In the genomic region with DNA sequence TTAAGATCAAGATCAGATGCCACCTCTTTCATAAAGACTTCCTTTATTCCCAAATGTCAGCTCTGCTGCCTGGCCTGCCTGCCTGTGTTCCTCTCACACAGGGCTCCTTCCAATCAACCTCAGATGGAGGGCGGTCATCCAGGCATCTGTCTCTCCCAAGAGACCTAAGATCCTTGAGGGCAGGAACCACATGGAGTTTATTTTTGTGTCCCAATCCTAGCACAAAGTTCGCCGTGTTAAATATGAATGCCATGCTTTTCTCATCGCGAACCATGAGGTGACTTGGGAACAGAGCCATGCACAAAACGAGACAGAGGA, we compare ENCODE assay signal across 13 cellular contexts.
DNase-seq lines count a peak whose midpoint lies in the region; ATAC-seq and TF ChIP-seq lines count a peak whose summit lies in the region.
"Had no signal": no experiment of that assay in that cellular context is flagged by ENCODE, and none has a peak within 500 bp of the region (broad histone marks: within the 10 kb centered on the region; RNA-seq: fewer than 3 reads in every experiment).

No MANE protein-coding gene starts in this region.

- peak overlapping the region; percentile 80 for H3K4me2 ChIP-seq in OCI-LY3 (ENCODE audit: low read length)

- TF ChIP-seq CTCF in OCI-LY3 (IDR thresholded peaks at IDR 0.05; ENCODE audit: low read depth, low read length), result no peak
- TF ChIP-seq CTCF in endodermal cell (conservative IDR thresholded peaks at IDR 0.05), result no peak
- no peak for TF ChIP-seq CTCF in nephron progenitor cell (IDR thresholded peaks at IDR 0.05)
- TF ChIP-seq CTCF in thoracic aorta (IDR thresholded peaks at IDR 0.05), result no peak

- H3K4me3 Mint-ChIP-seq in endodermal cell (no peak overlapping the region), nephron progenitor cell (no peak overlapping the region)
- H3K4me3 Mint-ChIP-seq in activated CD4-positive, alpha-beta T cell treated with anti-CD3 and anti-CD28 coated beads for 36 hours, result no peak overlapping the region
- H3K4me3 Mint-ChIP-seq: activated naive CD8-positive, alpha-beta T cell; T-helper 1 cell treated with Interleukin-12 subunit alpha and Interleukin-12 subunit beta and Interleukin-4 antibody, amounts not matched to agents 30 μg/mL and 1 μg/mL, for 36 hours had no signal

- H3K27me3 Mint-ChIP-seq in endodermal cell (ENCODE audit: insufficient read depth), result peaks cover 1% of the 10 kb centered on the region
- H3K27me3 Mint-ChIP-seq in nephron progenitor cell (ENCODE audit: low read depth, poor library complexity), result no peaks in the 10 kb centered on the region
- no peaks in the 10 kb centered on the region for H3K27me3 Mint-ChIP-seq in activated CD4-positive, alpha-beta T cell treated with anti-CD3 and anti-CD28 coated beads for 36 hours
- H3K27me3 Mint-ChIP-seq: activated naive CD8-positive, alpha-beta T cell had no signal

- POLR2A ChIA-PET in activated CD4-positive, alpha-beta T cell treated with anti-CD3 and anti-CD28 coated beads for 36 hours (lab: Charles Lee), result no interaction called here

- H3K27me3 ChIP-seq in OCI-LY3 (ENCODE audit: low read depth, low read length), result no peaks in the 10 kb centered on the region
- H3K27me3 ChIP-seq in endodermal cell (ENCODE audit: control insufficient read depth, insufficient read depth, low read length, poor library complexity, severe bottlenecking), result no peaks in the 10 kb centered on the region
- no peaks in the 10 kb centered on the region for H3K27me3 ChIP-seq in thoracic aorta (replicated peaks; ENCODE audit: insufficient read depth)

- H3K36me3 Mint-ChIP-seq in endodermal cell (ENCODE audit: low read depth) (no peaks in the 10 kb centered on the region), nephron progenitor cell (ENCODE audit: low read depth) (no peaks in the 10 kb centered on the region)
- no peaks in the 10 kb centered on the region for H3K36me3 Mint-ChIP-seq in activated CD4-positive, alpha-beta T cell treated with anti-CD3 and anti-CD28 coated beads for 36 hours (ENCODE audit: low read depth)

- intact Hi-C loops in activated CD4-positive, alpha-beta T cell treated with anti-CD3 and anti-CD28 coated beads for 36 hours (cut with DNase I, micrococcal nuclease), result no loop called here

- 87 to 91% methylated on average over 6 of the region's 6 CpGs for WGBS in endodermal cell (ENCODE audit: insufficient coverage in 1 of 2, insufficient read length in 1 of 2), 2 experiments

- H3K27ac ChIP-seq in OCI-LY3 (ENCODE audit: low read length), result peak overlapping the region; percentile 6; the same call in 1 of the 2 replicates
- H3K27ac ChIP-seq in endodermal cell (ENCODE audit: low read depth, low read length), result peak overlapping the region; percentile 6
- H3K27ac ChIP-seq in thoracic aorta, result peak overlapping the region; percentile 94 to 97

- CTCF ChIA-PET in activated CD4-positive, alpha-beta T cell treated with anti-CD3 and anti-CD28 coated beads for 36 hours (lab: Charles Lee), result interaction anchor here (1.3 kb wide), 1 partner anchor 104 kb away, joined by 4 read pairs; no protein-coding TSS in a partner anchor

- no peaks in the 10 kb centered on the region for H3K36me3 ChIP-seq in OCI-LY3 (replicated peaks; ENCODE audit: low read depth, low read length)
- H3K36me3 ChIP-seq in endodermal cell (ENCODE audit: control insufficient read depth, insufficient read depth, low read length), result peaks cover 16% of the 10 kb centered on the region
- H3K36me3 ChIP-seq in thoracic aorta, result no peaks in the 10 kb centered on the region
- H3K36me3 ChIP-seq: HAP-1 had no signal

- H3K9me3 ChIP-seq in OCI-LY3 (ENCODE audit: insufficient read depth, low read length), result no peaks in the 10 kb centered on the region
- H3K9me3 ChIP-seq in endodermal cell (ENCODE audit: control insufficient read depth, low read length), result no peaks in the 10 kb centered on the region
- no peaks in the 10 kb centered on the region for H3K9me3 ChIP-seq in thoracic aorta
- H3K9me3 ChIP-seq: HAP-1 had no signal

- no peak overlapping the region for H2AFZ ChIP-seq in OCI-LY3 (ENCODE audit: low read depth, low read length)

- peaks cover 75% of the 10 kb centered on the region for H3K79me2 ChIP-seq in OCI-LY3 (ENCODE audit: low read length)

- H3K9ac ChIP-seq in OCI-LY3 (ENCODE audit: low read length), result 0 out of 2 replicates have a peak overlapping the region, but pooled peaks have one; percentile 17
- H3K9ac ChIP-seq in endodermal cell (ENCODE audit: extremely low read depth, low read length, poor library complexity, severe bottlenecking), result no peak overlapping the region

- H3K27ac Mint-ChIP-seq in endodermal cell, result no peak overlapping the region
- peak overlapping the region; percentile 38 for H3K27ac Mint-ChIP-seq in nephron progenitor cell
- no peak overlapping the region for H3K27ac Mint-ChIP-seq in activated CD4-positive, alpha-beta T cell treated with anti-CD3 and anti-CD28 coated beads for 36 hours
- H3K27ac Mint-ChIP-seq: activated naive CD8-positive, alpha-beta T cell; T-helper 1 cell treated with Interleukin-12 subunit alpha and Interleukin-12 subunit beta and Interleukin-4 antibody, amounts not matched to agents 30 μg/mL and 1 μg/mL, for 36 hours had no signal

- DNase-seq in endodermal cell (no peak), nephron progenitor cell (no peak), thoracic aorta (ENCODE audit: low spot score) (no peak), NCI-H748 treated with DMSO at 0.1 percent for 48 hours (lab: John Stamatoyannopoulos, UW) (no peak)
- DNase-seq in activated CD4-positive, alpha-beta T cell treated with anti-CD3 and anti-CD28 coated beads for 36 hours, result no peak
- DNase-seq: activated CD8-positive, alpha-beta memory T cell treated with anti-CD3 and anti-CD28 coated beads for 24 hours; KG1 had no signal

- H3K9me3 Mint-ChIP-seq in endodermal cell (no peaks in the 10 kb centered on the region), nephron progenitor cell (no peaks in the 10 kb centered on the region)
- no peaks in the 10 kb centered on the region for H3K9me3 Mint-ChIP-seq in activated CD4-positive, alpha-beta T cell treated with anti-CD3 and anti-CD28 coated beads for 36 hours (ENCODE audit: low read depth)
- H3K9me3 Mint-ChIP-seq: T-helper 1 cell treated with Interleukin-12 subunit alpha and Interleukin-12 subunit beta and Interleukin-4 antibody, amounts not matched to agents 30 μg/mL and 1 μg/mL, for 36 hours had no signal

- H3K4me3 ChIP-seq in OCI-LY3 (ENCODE audit: low read length) (peak overlapping the region; percentile 34), endodermal cell (ENCODE audit: low read length) (no peak overlapping the region), thoracic aorta (peak overlapping the region; percentile 4)
- H3K4me3 ChIP-seq: HAP-1 had no signal

- ATAC-seq in thoracic aorta (ENCODE audit: insufficient number of reproducible peaks, low FRiP score, low read depth) (no peak), GM21423 (IDR thresholded peaks at IDR 0.05; ENCODE audit: unreplicated experiment) (no peak), HG02852 (IDR thresholded peaks at IDR 0.05; ENCODE audit: unreplicated experiment) (no peak)
- no peak for ATAC-seq in activated CD4-positive, alpha-beta T cell treated with anti-CD3 and anti-CD28 coated beads for 36 hours

- peaks cover 53% of the 10 kb centered on the region for H3K4me1 Mint-ChIP-seq in endodermal cell
- H3K4me1 Mint-ChIP-seq in nephron progenitor cell, result peaks cover 51% of the 10 kb centered on the region
- peaks cover 66% of the 10 kb centered on the region for H3K4me1 Mint-ChIP-seq in activated CD4-positive, alpha-beta T cell treated with anti-CD3 and anti-CD28 coated beads for 36 hours

- H3K4me1 ChIP-seq in OCI-LY3 (ENCODE audit: low read length) (peaks cover 70% of the 10 kb centered on the region), endodermal cell (ENCODE audit: control insufficient read depth, insufficient read depth, low read length) (peaks cover 8% of the 10 kb centered on the region), thoracic aorta (ENCODE audit: control insufficient read depth in 1 of 2, low read depth in 2 of 2) (peaks cover 77 to 98% of the 10 kb centered on the region in 2 donors)

- H4K20me1 ChIP-seq in OCI-LY3 (ENCODE audit: insufficient read depth, low read length), result 0 out of 2 replicates have a peak, but pooled peaks cover 7% of the 10 kb centered on the region

Comparison
In these comparisons a context has a peak if more than half of its experiments do, and no peak if none do; other contexts are left out.
1. H3K27ac ChIP-seq: peak in every context shown above with its lines; median percentile 96 in thoracic aorta; 6 in OCI-LY3; 6 in endodermal cell.